ENCODE assay signal across 8 cellular contexts in the genomic region with DNA sequence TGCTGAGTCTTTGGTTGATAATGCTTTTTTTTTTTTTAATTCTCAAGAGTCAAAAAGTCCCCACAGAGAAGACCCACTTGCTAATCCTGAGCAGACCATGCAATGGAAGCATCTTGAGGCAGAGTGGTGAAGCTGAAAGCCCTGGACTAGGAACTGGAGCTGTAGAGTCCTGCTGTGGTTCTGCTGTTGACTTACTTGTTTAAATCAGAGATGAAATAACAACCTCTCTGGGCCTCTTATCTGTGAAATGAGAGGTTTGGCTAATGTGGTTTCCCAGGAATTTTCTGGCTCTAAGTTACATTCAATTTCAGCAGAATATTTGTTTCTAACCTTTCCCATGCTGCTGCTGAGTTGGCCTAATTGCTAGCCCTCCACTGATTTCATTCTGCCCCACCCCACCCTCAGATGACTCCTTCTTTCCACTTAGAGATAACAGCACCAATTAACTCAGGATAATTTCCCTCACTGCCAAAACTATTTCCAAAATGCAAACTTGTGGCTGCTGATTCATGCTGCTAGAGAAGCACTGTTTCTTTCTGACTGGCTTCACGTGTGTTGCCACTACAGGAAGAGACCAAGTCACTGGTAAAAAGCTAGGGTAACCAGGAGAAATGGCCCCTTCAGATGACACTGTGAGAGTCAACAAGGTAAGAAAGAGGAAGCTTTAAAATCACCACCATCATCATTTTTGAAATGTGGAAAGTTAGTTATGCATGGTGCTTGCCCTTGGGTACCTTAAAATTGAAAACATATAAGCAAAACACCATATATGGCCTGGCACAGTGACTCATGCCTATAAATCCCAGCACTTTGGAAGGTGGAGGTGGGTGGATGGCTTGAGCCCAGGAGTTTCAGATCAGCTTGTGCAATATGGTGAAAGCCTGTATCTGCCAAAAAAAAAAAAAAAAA.
A peak's percentile ranks its signal among the peaks of the same experiment; 100 is the strongest.
DNase-seq lines count a peak whose midpoint lies in the region; ATAC-seq and TF ChIP-seq lines count a peak whose summit lies in the region.

No MANE protein-coding gene starts in this region.

- H3K27me3 Mint-ChIP-seq in activated CD8-positive, alpha-beta T cell treated with anti-CD3 and anti-CD28 coated beads for 36 hours, result peaks cover 17% of the 10 kb centered on the region
- H3K27me3 Mint-ChIP-seq in activated CD8-positive, alpha-beta T cell treated with anti-CD3 and anti-CD28 coated beads, Interleukin-2, amount 10 ng/mL, durations not matched to agents 7 days and 5 days (ENCODE audit: low read depth), result no peaks in the 10 kb centered on the region
- peaks cover 6% of the 10 kb centered on the region for H3K27me3 Mint-ChIP-seq in activated T-cell treated with anti-CD3 and anti-CD28 coated beads, Interleukin-2, amount 50 U/mL, for 4 hours (ENCODE audit: low read depth)
- H3K27me3 Mint-ChIP-seq in osteocyte (ENCODE audit: unreplicated experiment), result no peaks in the 10 kb centered on the region

- intact Hi-C loops in activated CD8-positive, alpha-beta T cell treated with anti-CD3 and anti-CD28 coated beads for 36 hours (cut with micrococcal nuclease), result no loop called here

- DNase-seq in activated CD8-positive, alpha-beta T cell treated with anti-CD3 and anti-CD28 coated beads for 36 hours, result peak; percentile 59
- no peak for DNase-seq in activated CD8-positive, alpha-beta T cell treated with anti-CD3 and anti-CD28 coated beads, Interleukin-2, amount 10 ng/mL, durations not matched to agents 7 days and 5 days
- DNase-seq in activated T-cell treated with anti-CD3 and anti-CD28 coated beads, Interleukin-2, amount 50 U/mL, for 4 hours, result no peak
- no peak for DNase-seq in osteocyte (ENCODE audit: extremely low spot score, unreplicated experiment)
- DNase-seq in NCI-H146 treated with DMSO at 0.1 percent for 48 hours (lab: John Stamatoyannopoulos, UW; ENCODE audit: unreplicated experiment), result no peak
- no peak for DNase-seq in HT-29 (ENCODE audit: low spot score)
- DNase-seq in DMS 273 (lab: John Stamatoyannopoulos, UW; ENCODE audit: unreplicated experiment), result no peak

- POLR2A ChIA-PET in activated CD8-positive, alpha-beta T cell treated with anti-CD3 and anti-CD28 coated beads for 36 hours (lab: Charles Lee), result no interaction called here
- POLR2A ChIA-PET in activated CD8-positive, alpha-beta T cell treated with anti-CD3 and anti-CD28 coated beads, Interleukin-2, amount 10 ng/mL, durations not matched to agents 7 days and 5 days (lab: Charles Lee), result no interaction called here

- H3K9me3 Mint-ChIP-seq in activated CD8-positive, alpha-beta T cell treated with anti-CD3 and anti-CD28 coated beads for 36 hours, result no peaks in the 10 kb centered on the region
- H3K9me3 Mint-ChIP-seq in activated CD8-positive, alpha-beta T cell treated with anti-CD3 and anti-CD28 coated beads, Interleukin-2, amount 10 ng/mL, durations not matched to agents 7 days and 5 days (ENCODE audit: insufficient read depth), result no peaks in the 10 kb centered on the region
- peaks cover 4% of the 10 kb centered on the region for H3K9me3 Mint-ChIP-seq in activated T-cell treated with anti-CD3 and anti-CD28 coated beads, Interleukin-2, amount 50 U/mL, for 4 hours
- H3K9me3 Mint-ChIP-seq in osteocyte (ENCODE audit: unreplicated experiment), result peaks cover 7% of the 10 kb centered on the region

- no peaks in the 10 kb centered on the region for H3K36me3 Mint-ChIP-seq in activated CD8-positive, alpha-beta T cell treated with anti-CD3 and anti-CD28 coated beads for 36 hours (ENCODE audit: low read depth)
- H3K36me3 Mint-ChIP-seq in activated CD8-positive, alpha-beta T cell treated with anti-CD3 and anti-CD28 coated beads, Interleukin-2, amount 10 ng/mL, durations not matched to agents 7 days and 5 days (ENCODE audit: low read depth), result no peaks in the 10 kb centered on the region
- H3K36me3 Mint-ChIP-seq in activated T-cell treated with anti-CD3 and anti-CD28 coated beads, Interleukin-2, amount 50 U/mL, for 4 hours (ENCODE audit: insufficient read depth), result no peaks in the 10 kb centered on the region
- H3K36me3 Mint-ChIP-seq in osteocyte (ENCODE audit: unreplicated experiment), result peaks cover 3% of the 10 kb centered on the region

- peak overlapping the region; percentile 45 for H3K27ac Mint-ChIP-seq in activated CD8-positive, alpha-beta T cell treated with anti-CD3 and anti-CD28 coated beads for 36 hours
- no peak overlapping the region for H3K27ac Mint-ChIP-seq in activated CD8-positive, alpha-beta T cell treated with anti-CD3 and anti-CD28 coated beads, Interleukin-2, amount 10 ng/mL, durations not matched to agents 7 days and 5 days
- H3K27ac Mint-ChIP-seq in osteocyte (ENCODE audit: unreplicated experiment), result peak overlapping the region; percentile 61

- H3K4me3 Mint-ChIP-seq in activated CD8-positive, alpha-beta T cell treated with anti-CD3 and anti-CD28 coated beads for 36 hours, result no peak overlapping the region
- no peak overlapping the region for H3K4me3 Mint-ChIP-seq in activated CD8-positive, alpha-beta T cell treated with anti-CD3 and anti-CD28 coated beads, Interleukin-2, amount 10 ng/mL, durations not matched to agents 7 days and 5 days
- H3K4me3 Mint-ChIP-seq in activated T-cell treated with anti-CD3 and anti-CD28 coated beads, Interleukin-2, amount 50 U/mL, for 4 hours, result no peak overlapping the region
- no peak overlapping the region for H3K4me3 Mint-ChIP-seq in osteocyte (ENCODE audit: unreplicated experiment)

- no peak for TF ChIP-seq CTCF in activated CD8-positive, alpha-beta T cell treated with anti-CD3 and anti-CD28 coated beads for 36 hours (IDR thresholded peaks at IDR 0.05)
- TF ChIP-seq CTCF in osteocyte (IDR thresholded peaks at IDR 0.05), result no peak

- peaks cover 12% of the 10 kb centered on the region for H3K4me1 Mint-ChIP-seq in activated CD8-positive, alpha-beta T cell treated with anti-CD3 and anti-CD28 coated beads for 36 hours (ENCODE audit: low read depth)
- no peaks in the 10 kb centered on the region for H3K4me1 Mint-ChIP-seq in activated CD8-positive, alpha-beta T cell treated with anti-CD3 and anti-CD28 coated beads, Interleukin-2, amount 10 ng/mL, durations not matched to agents 7 days and 5 days (ENCODE audit: low read depth)
- no peaks in the 10 kb centered on the region for H3K4me1 Mint-ChIP-seq in activated T-cell treated with anti-CD3 and anti-CD28 coated beads, Interleukin-2, amount 50 U/mL, for 4 hours (ENCODE audit: low read depth)
- H3K4me1 Mint-ChIP-seq in osteocyte (ENCODE audit: unreplicated experiment), result peaks cover 5% of the 10 kb centered on the region

- ATAC-seq in activated CD8-positive, alpha-beta T cell treated with anti-CD3 and anti-CD28 coated beads for 36 hours, result peak; percentile 87
- ATAC-seq in activated CD8-positive, alpha-beta T cell treated with anti-CD3 and anti-CD28 coated beads, Interleukin-2, amount 10 ng/mL, durations not matched to agents 7 days and 5 days, result no peak
- peak; percentile 76 for ATAC-seq in HG02938 (IDR thresholded peaks at IDR 0.05; ENCODE audit: unreplicated experiment)
- peak; percentile 92 to 95 for ATAC-seq in activated T-cell treated with anti-CD3 and anti-CD28 coated beads, Interleukin-2, amount 50 U/mL, for 4 hours

- CTCF ChIA-PET in activated CD8-positive, alpha-beta T cell treated with anti-CD3 and anti-CD28 coated beads for 36 hours (lab: Charles Lee), result interaction anchor here (0.9 kb wide), 1 partner anchor 10 kb away, joined by 3 read pairs; no protein-coding TSS in a partner anchor
- CTCF ChIA-PET in activated CD8-positive, alpha-beta T cell treated with anti-CD3 and anti-CD28 coated beads, Interleukin-2, amount 10 ng/mL, durations not matched to agents 7 days and 5 days (lab: Charles Lee), result no interaction called here
